1 cellular context compared by ENCODE assay signal in the genomic region with DNA sequence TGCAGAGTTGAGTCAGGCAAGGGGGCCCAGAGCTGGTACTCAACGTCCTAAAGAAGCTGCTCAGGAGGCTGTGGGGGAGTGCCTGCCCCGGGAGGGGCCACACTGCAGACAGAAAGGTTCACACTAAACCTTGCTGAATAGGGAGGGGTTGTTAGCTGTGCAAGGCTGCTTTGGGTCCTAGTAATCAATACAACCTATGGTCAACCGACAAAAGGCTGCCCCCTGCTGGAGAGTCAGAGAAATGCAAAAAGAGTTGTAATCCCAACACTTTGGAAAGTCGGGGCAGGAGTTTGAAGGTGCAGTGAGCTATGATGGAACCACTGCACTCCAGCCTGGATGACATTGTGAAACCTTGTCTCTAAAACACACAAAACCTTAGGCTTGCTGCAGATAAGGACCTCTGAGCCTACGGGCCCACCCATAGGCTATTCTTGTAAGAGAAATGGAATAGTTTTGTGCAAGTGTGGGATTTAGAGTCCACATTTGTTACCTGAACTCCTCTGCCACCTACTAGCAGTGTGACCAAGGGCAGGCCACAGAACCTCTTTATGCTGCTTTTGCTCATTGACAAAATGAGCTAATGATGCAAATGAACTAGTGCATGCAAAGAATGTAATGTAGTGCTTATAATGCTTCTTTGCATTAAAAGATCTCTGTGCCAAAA.
TF ChIP-seq lines count a peak whose summit lies in the region.

No MANE protein-coding gene starts in this region.

TF ChIP-seq in HepG2, 621 proteins besides CTCF, POLR2A, EP300 and RAD21 (continued from another document and continues in another):
- TF ChIP-seq ZNF484 (CRISPR knock-in tag; IDR thresholded peaks at IDR 0.05; ENCODE audit: borderline replicate concordance, low read depth), result no peak
- no peak for TF ChIP-seq ZNF383 (CRISPR knock-in tag; IDR thresholded peaks at IDR 0.05; ENCODE audit: borderline replicate concordance)
- TF ChIP-seq GATAD1 (CRISPR knock-in tag; IDR thresholded peaks at IDR 0.05), result no peak
- no peak for TF ChIP-seq IRF2 (CRISPR knock-in tag; IDR thresholded peaks at IDR 0.05)
- no peak for TF ChIP-seq MATR3 (CRISPR knock-in tag; IDR thresholded peaks at IDR 0.05)
- no peak for TF ChIP-seq GABPB1 (CRISPR knock-in tag; IDR thresholded peaks at IDR 0.05)
- no peak for TF ChIP-seq MXI1 (IDR thresholded peaks at IDR 0.05; ENCODE audit: borderline replicate concordance, low read depth, low read length)
- TF ChIP-seq PAWR (CRISPR knock-in tag; IDR thresholded peaks at IDR 0.05; ENCODE audit: borderline replicate concordance), result no peak
- TF ChIP-seq BHLHE40 (IDR thresholded peaks at IDR 0.05; ENCODE audit: low read length), result no peak
- TF ChIP-seq ZNF652 (CRISPR knock-in tag; IDR thresholded peaks at IDR 0.05; ENCODE audit: borderline replicate concordance, low read depth), result no peak
- TF ChIP-seq, protein P1, sequence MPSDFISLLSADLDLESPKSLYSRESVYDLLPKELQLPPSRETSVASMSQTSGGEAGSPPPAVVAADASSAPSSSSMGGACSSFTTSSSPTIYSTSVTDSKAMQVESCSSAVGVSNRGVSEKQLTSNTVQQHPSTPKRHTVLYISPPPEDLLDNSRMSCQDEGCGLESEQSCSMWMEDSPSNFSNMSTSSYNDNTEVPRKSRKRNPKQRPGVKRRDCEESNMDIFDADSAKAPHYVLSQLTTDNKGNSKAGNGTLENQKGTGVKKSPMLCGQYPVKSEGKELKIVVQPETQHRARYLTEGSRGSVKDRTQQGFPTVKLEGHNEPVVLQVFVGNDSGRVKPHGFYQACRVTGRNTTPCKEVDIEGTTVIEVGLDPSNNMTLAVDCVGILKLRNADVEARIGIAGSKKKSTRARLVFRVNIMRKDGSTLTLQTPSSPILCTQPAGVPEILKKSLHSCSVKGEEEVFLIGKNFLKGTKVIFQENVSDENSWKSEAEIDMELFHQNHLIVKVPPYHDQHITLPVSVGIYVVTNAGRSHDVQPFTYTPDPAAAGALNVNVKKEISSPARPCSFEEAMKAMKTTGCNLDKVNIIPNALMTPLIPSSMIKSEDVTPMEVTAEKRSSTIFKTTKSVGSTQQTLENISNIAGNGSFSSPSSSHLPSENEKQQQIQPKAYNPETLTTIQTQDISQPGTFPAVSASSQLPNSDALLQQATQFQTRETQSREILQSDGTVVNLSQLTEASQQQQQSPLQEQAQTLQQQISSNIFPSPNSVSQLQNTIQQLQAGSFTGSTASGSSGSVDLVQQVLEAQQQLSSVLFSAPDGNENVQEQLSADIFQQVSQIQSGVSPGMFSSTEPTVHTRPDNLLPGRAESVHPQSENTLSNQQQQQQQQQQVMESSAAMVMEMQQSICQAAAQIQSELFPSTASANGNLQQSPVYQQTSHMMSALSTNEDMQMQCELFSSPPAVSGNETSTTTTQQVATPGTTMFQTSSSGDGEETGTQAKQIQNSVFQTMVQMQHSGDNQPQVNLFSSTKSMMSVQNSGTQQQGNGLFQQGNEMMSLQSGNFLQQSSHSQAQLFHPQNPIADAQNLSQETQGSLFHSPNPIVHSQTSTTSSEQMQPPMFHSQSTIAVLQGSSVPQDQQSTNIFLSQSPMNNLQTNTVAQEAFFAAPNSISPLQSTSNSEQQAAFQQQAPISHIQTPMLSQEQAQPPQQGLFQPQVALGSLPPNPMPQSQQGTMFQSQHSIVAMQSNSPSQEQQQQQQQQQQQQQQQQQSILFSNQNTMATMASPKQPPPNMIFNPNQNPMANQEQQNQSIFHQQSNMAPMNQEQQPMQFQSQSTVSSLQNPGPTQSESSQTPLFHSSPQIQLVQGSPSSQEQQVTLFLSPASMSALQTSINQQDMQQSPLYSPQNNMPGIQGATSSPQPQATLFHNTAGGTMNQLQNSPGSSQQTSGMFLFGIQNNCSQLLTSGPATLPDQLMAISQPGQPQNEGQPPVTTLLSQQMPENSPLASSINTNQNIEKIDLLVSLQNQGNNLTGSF (CRISPR knock-in tag; IDR thresholded peaks at IDR 0.05), result no peak
- TF ChIP-seq, protein P2, sequence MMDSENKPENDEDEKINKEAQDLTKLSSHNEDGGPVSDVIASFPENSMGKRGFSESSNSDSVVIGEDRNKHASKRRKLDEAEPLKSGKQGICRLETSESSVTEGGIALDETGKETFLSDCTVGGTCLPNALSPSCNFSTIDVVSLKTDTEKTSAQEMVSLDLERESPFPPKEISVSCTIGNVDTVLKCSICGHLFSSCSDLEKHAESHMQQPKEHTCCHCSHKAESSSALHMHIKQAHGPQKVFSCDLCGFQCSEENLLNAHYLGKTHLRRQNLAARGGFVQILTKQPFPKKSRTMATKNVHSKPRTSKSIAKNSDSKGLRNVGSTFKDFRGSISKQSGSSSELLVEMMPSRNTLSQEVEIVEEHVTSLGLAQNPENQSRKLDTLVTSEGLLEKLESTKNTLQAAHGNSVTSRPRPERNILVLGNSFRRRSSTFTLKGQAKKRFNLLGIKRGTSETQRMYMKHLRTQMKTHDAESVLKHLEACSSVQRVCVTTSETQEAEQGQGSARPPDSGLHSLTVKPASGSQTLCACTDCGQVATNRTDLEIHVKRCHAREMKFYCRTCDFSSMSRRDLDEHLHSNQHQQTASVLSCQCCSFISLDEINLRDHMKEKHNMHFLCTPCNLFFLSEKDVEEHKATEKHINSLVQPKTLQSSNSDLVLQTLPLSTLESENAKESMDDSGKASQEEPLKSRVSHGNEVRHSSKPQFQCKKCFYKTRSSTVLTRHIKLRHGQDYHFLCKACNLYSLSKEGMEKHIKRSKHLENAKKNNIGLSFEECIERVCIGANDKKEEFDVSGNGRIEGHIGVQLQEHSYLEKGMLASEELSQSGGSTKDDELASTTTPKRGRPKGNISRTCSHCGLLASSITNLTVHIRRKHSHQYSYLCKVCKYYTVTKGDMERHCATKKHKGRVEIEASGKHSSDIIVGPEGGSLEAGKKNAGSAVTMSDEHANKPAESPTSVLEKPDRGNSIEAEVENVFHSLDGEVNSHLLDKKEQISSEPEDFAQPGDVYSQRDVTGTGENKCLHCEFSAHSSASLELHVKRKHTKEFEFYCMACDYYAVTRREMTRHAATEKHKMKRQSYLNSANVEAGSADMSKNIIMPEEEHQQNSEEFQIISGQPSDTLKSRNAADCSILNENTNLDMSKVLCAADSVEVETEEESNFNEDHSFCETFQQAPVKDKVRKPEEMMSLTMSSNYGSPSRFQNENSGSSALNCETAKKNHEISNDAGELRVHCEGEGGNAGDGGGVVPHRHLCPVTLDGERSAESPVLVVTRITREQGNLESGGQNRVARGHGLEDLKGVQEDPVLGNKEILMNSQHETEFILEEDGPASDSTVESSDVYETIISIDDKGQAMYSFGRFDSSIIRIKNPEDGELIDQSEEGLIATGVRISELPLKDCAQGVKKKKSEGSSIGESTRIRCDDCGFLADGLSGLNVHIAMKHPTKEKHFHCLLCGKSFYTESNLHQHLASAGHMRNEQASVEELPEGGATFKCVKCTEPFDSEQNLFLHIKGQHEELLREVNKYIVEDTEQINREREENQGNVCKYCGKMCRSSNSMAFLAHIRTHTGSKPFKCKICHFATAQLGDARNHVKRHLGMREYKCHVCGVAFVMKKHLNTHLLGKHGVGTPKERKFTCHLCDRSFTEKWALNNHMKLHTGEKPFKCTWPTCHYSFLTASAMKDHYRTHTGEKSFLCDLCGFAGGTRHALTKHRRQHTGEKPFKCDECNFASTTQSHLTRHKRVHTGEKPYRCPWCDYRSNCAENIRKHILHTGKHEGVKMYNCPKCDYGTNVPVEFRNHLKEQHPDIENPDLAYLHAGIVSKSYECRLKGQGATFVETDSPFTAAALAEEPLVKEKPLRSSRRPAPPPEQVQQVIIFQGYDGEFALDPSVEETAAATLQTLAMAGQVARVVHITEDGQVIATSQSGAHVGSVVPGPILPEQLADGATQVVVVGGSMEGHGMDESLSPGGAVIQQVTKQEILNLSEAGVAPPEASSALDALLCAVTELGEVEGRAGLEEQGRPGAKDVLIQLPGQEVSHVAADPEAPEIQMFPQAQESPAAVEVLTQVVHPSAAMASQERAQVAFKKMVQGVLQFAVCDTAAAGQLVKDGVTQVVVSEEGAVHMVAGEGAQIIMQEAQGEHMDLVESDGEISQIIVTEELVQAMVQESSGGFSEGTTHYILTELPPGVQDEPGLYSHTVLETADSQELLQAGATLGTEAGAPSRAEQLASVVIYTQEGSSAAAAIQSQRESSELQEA (CRISPR knock-in tag; IDR thresholded peaks at IDR 0.05; ENCODE audit: not compliant biosample characterization), result no peak
- no peak for TF ChIP-seq SMARCE1 (IDR thresholded peaks at IDR 0.05; ENCODE audit: borderline replicate concordance)
- TF ChIP-seq RCOR2 (CRISPR knock-in tag; IDR thresholded peaks at IDR 0.05), result 0 out of 2 replicates have a peak, but pooled peaks have one; percentile 26
- TF ChIP-seq ZNF780A (CRISPR knock-in tag; IDR thresholded peaks at IDR 0.05), result no peak
- no peak for TF ChIP-seq CBFB (CRISPR knock-in tag; IDR thresholded peaks at IDR 0.05)
- no peak for TF ChIP-seq MEIS2 (CRISPR knock-in tag; IDR thresholded peaks at IDR 0.05)
- no peak for TF ChIP-seq SNAI1 (CRISPR knock-in tag; IDR thresholded peaks at IDR 0.05; ENCODE audit: borderline replicate concordance)
- peak; percentile 97 for TF ChIP-seq STAG1 (CRISPR knock-in tag; IDR thresholded peaks at IDR 0.05)
- no peak for TF ChIP-seq HNRNPH1 (optimal IDR thresholded peaks at IDR 0.05; ENCODE audit: low read depth, low read length)
- no peak for TF ChIP-seq ELF4 (CRISPR knock-in tag; IDR thresholded peaks at IDR 0.05; ENCODE audit: borderline replicate concordance)
- no peak for TF ChIP-seq TCF12 (IDR thresholded peaks at IDR 0.05)
- no peak for TF ChIP-seq TCF12 (CRISPR knock-in tag; IDR thresholded peaks at IDR 0.05)
- TF ChIP-seq, protein P3, sequence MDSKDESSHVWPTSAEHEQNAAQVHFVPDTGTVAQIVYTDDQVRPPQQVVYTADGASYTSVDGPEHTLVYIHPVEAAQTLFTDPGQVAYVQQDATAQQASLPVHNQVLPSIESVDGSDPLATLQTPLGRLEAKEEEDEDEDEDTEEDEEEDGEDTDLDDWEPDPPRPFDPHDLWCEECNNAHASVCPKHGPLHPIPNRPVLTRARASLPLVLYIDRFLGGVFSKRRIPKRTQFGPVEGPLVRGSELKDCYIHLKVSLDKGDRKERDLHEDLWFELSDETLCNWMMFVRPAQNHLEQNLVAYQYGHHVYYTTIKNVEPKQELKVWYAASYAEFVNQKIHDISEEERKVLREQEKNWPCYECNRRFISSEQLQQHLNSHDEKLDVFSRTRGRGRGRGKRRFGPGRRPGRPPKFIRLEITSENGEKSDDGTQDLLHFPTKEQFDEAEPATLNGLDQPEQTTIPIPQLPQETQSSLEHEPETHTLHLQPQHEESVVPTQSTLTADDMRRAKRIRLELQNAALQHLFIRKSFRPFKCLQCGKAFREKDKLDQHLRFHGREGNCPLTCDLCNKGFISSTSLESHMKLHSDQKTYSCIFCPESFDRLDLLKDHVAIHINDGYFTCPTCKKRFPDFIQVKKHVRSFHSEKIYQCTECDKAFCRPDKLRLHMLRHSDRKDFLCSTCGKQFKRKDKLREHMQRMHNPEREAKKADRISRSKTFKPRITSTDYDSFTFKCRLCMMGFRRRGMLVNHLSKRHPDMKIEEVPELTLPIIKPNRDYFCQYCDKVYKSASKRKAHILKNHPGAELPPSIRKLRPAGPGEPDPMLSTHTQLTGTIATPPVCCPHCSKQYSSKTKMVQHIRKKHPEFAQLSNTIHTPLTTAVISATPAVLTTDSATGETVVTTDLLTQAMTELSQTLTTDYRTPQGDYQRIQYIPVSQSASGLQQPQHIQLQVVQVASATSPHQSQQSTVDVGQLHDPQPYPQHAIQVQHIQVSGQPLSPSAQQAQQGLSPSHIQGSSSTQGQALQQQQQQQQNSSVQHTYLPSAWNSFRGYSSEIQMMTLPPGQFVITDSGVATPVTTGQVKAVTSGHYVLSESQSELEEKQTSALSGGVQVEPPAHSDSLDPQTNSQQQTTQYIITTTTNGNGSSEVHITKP (CRISPR knock-in tag; IDR thresholded peaks at IDR 0.05; ENCODE audit: low read depth), result no peak
- TF ChIP-seq, protein P4, sequence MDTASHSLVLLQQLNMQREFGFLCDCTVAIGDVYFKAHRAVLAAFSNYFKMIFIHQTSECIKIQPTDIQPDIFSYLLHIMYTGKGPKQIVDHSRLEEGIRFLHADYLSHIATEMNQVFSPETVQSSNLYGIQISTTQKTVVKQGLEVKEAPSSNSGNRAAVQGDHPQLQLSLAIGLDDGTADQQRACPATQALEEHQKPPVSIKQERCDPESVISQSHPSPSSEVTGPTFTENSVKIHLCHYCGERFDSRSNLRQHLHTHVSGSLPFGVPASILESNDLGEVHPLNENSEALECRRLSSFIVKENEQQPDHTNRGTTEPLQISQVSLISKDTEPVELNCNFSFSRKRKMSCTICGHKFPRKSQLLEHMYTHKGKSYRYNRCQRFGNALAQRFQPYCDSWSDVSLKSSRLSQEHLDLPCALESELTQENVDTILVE (CRISPR knock-in tag; IDR thresholded peaks at IDR 0.05), result no peak
- TF ChIP-seq, protein P5, sequence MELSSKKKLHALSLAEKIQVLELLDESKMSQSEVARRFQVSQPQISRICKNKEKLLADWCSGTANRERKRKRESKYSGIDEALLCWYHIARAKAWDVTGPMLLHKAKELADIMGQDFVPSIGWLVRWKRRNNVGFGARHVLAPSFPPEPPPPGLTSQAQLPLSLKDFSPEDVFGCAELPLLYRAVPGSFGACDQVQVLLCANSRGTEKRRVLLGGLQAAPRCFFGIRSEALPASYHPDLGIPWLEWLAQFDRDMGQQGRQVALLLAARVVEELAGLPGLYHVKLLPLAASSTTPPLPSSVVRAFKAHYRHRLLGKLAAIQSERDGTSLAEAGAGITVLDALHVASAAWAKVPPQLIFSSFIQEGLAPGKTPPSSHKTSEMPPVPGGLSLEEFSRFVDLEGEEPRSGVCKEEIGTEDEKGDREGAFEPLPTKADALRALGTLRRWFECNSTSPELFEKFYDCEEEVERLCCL (CRISPR knock-in tag; IDR thresholded peaks at IDR 0.05; ENCODE audit: borderline replicate concordance), result no peak
- TF ChIP-seq ZNF543 (CRISPR knock-in tag; IDR thresholded peaks at IDR 0.05), result no peak
- TF ChIP-seq, protein P6, sequence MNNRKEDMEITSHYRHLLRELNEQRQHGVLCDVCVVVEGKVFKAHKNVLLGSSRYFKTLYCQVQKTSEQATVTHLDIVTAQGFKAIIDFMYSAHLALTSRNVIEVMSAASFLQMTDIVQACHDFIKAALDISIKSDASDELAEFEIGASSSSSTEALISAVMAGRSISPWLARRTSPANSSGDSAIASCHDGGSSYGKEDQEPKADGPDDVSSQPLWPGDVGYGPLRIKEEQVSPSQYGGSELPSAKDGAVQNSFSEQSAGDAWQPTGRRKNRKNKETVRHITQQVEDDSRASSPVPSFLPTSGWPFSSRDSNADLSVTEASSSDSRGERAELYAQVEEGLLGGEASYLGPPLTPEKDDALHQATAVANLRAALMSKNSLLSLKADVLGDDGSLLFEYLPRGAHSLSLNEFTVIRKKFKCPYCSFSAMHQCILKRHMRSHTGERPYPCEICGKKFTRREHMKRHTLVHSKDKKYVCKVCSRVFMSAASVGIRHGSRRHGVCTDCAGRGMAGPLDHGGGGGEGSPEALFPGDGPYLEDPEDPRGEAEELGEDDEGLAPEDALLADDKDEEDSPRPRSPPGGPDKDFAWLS (CRISPR knock-in tag; IDR thresholded peaks at IDR 0.05; ENCODE audit: borderline replicate concordance), result no peak
- TF ChIP-seq, protein P7, sequence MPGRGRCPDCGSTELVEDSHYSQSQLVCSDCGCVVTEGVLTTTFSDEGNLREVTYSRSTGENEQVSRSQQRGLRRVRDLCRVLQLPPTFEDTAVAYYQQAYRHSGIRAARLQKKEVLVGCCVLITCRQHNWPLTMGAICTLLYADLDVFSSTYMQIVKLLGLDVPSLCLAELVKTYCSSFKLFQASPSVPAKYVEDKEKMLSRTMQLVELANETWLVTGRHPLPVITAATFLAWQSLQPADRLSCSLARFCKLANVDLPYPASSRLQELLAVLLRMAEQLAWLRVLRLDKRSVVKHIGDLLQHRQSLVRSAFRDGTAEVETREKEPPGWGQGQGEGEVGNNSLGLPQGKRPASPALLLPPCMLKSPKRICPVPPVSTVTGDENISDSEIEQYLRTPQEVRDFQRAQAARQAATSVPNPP (CRISPR knock-in tag; IDR thresholded peaks at IDR 0.05), result no peak
- TF ChIP-seq KDM6A (CRISPR knock-in tag; IDR thresholded peaks at IDR 0.05; ENCODE audit: low read depth), result no peak
